ENCODE assay signal across 9 cellular contexts in the genomic region with DNA sequence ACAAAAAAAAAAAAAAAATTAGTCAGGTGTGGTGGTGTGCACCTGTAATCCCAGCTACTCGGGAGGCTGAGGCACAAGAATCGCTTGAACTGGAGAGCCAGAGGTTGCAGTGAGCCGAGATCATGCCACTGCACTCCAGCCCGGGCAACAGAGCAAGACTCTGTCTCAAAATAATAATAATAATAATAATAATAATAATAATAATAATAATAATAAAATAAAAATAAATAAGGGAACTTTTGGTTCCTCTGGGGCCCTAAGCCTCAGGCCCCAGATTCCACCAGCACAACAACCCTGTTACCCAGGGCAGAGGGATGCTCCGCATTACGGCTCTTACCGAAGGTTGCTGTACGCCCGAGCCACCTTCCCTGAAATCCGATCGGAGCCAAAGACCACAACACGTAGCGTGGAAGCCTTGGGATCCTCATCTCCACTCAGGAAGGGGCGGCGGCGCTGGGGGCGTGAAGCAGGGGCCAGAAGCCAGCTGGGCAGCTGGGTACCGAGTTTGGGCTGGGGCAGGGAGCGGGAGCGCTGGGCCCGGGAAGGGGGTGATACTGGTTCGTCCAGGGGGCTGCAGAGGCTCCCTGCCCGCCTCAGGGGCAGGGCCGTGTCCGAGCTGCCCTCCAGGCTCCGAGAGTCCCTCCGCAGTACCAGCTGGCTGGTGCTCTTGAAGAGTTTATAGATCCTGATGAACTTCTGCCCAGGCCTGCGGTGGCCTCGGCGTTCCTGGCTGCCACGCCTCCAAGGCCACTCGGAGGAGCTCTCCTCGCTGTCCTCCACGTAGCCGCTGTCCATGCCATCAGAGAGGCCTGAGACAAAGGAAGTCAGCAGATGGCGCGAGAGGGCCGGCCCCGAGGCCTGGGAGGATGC. TPM values are rescaled to one million over a fixed set of nuclear protein-coding genes. Genes with fewer than 3 reads are reported as not detected.
DNase-seq lines count a peak whose midpoint lies in the region; ATAC-seq and TF ChIP-seq lines count a peak whose summit lies in the region.
"Had no signal": no experiment of that assay in that cellular context is flagged by ENCODE, and none has a peak within 500 bp of the region (broad histone marks: within the 10 kb centered on the region; RNA-seq: fewer than 3 reads in every experiment).

No MANE protein-coding gene starts in this region.

- H3K27ac ChIP-seq in SJCRH30, result no peak overlapping the region

- in situ Hi-C loops in G401 (cut with HindIII; ENCODE audit: low sequenced_read_pairs), result no loop called here

- ATAC-seq in HG03097 (IDR thresholded peaks at IDR 0.05; ENCODE audit: low FRiP score, unreplicated experiment), result no peak

- no peaks in the 10 kb centered on the region for H3K36me3 Mint-ChIP-seq in osteocyte (ENCODE audit: unreplicated experiment)

- peak; percentile 25 for TF ChIP-seq CTCF in osteocyte (IDR thresholded peaks at IDR 0.05)

- no peaks in the 10 kb centered on the region for H3K9me3 Mint-ChIP-seq in osteocyte (ENCODE audit: unreplicated experiment)
- H3K9me3 Mint-ChIP-seq: IgD-negative memory B cell had no signal

- no peaks in the 10 kb centered on the region for H3K4me1 ChIP-seq in SJCRH30

- no peak overlapping the region for H3K4me3 Mint-ChIP-seq in osteocyte (ENCODE audit: unreplicated experiment)
- H3K4me3 Mint-ChIP-seq: IgD-negative memory B cell had no signal

- H3K4me1 Mint-ChIP-seq in osteocyte (ENCODE audit: unreplicated experiment), result no peaks in the 10 kb centered on the region

- no peak overlapping the region for H3K27ac Mint-ChIP-seq in osteocyte (ENCODE audit: unreplicated experiment)

- no peaks in the 10 kb centered on the region for H3K27me3 Mint-ChIP-seq in osteocyte (ENCODE audit: unreplicated experiment)
- H3K27me3 Mint-ChIP-seq: IgD-negative memory B cell had no signal

- H3K4me3 ChIP-seq in SJCRH30, result no peak overlapping the region

- H3K36me3 ChIP-seq in SJCRH30, result no peaks in the 10 kb centered on the region

- DNase-seq in G401 (ENCODE audit: low spot score), result peak; percentile 7
- peak; percentile 52 to 60 for DNase-seq in SJCRH30
- peak; percentile 16 for DNase-seq in globus pallidus (ENCODE audit: low spot score)
- no peak for DNase-seq in osteocyte (ENCODE audit: extremely low spot score, unreplicated experiment)
- no peak for DNase-seq in NCI-H1436 treated with DMSO at 0.1 percent for 48 hours (lab: John Stamatoyannopoulos, UW)
- no peak for DNase-seq in DMS 273 treated with DMSO at 0.1 percent for 48 hours (lab: John Stamatoyannopoulos, UW)
- no peak for DNase-seq in NCI-H128 (lab: John Stamatoyannopoulos, UW; ENCODE audit: unreplicated experiment)

- no peaks in the 10 kb centered on the region for H3K27me3 ChIP-seq in SJCRH30

- H3K9me3 ChIP-seq in SJCRH30 (replicated peaks), result no peaks in the 10 kb centered on the region

RNA-seq across cellular contexts. Expression of a gene that starts 20.6 kb away (rescaled TPM):
- not detected in 2 replicates for total RNA-seq in G401 (2014; rRNA removed; shearing (Covaris generic))
- not detected in 2 replicates for total RNA-seq in SJCRH30 (2014; rRNA removed; shearing (Covaris generic))
- not detected in 2 replicates for total RNA-seq in osteocyte

Comparison
In these comparisons a context has a peak if more than half of its experiments do, and no peak if none do; other contexts are left out.
1. DNase-seq: peak in G401 (single experiment), SJCRH30 (2 of 2) and globus pallidus (single experiment); none in osteocyte (single experiment), NCI-H1436 treated with DMSO at 0.1 percent for 48 hours (single experiment), DMS 273 treated with DMSO at 0.1 percent for 48 hours (single experiment) and NCI-H128 (single experiment).